In the genomic region with DNA sequence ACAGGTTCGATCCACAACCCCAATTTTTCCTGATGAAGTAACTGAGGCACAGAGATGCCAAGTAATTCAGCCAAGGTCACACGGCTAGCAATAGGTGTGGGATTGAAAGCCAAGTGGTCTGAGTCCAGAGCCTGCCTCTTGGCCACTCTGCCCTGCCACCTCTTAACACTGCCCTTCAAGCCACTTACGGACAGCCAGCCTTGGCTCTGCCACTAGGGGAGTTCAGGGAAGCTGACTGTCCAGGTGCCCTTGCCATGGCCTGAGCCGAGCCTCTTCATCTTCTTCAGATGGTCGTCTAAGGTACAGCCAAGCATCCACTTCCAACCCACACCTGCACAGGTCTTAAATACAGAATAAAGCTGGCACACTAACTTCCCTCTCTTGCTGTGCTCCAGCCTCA, we compare ENCODE assay signal across 11 cellular contexts.
"Had no signal": no experiment of that assay in that cellular context is flagged by ENCODE, and none has a peak within 500 bp of the region (broad histone marks: within the 10 kb centered on the region; RNA-seq: fewer than 3 reads in every experiment).

No MANE protein-coding gene starts in this region.

- DNase-seq: activated CD8-positive, alpha-beta memory T cell treated with anti-CD3 and anti-CD28 coated beads, Interleukin-2, amount 50 U/mL, for 48 hours; activated CD8-positive, alpha-beta T cell treated with anti-CD3 and anti-CD28 coated beads for 36 hours; activated naive CD4-positive, alpha-beta T cell treated with Interleukin-2 at 50 U/mL for 16 hours; caudate nucleus; colonic mucosa; foreskin melanocyte; heart left ventricle; small intestine; T-helper 9 cell; transverse colon had no signal

- H3K27ac ChIP-seq: colonic mucosa, heart left ventricle, right atrium auricular region, transverse colon had no signal

- H3K9me3 Mint-ChIP-seq: activated CD8-positive, alpha-beta T cell treated with anti-CD3 and anti-CD28 coated beads for 36 hours had no signal

- H3K36me3 ChIP-seq: colonic mucosa, heart left ventricle, right atrium auricular region, transverse colon had no signal

- H3K27me3 ChIP-seq: right atrium auricular region had no signal

- H3K4me3 ChIP-seq: colonic mucosa, heart left ventricle, right atrium auricular region, transverse colon had no signal

- H3K27ac Mint-ChIP-seq: activated CD8-positive, alpha-beta T cell treated with anti-CD3 and anti-CD28 coated beads for 36 hours had no signal

- H3K9me3 ChIP-seq: colonic mucosa, heart left ventricle, right atrium auricular region, transverse colon had no signal

- ATAC-seq: activated CD8-positive, alpha-beta T cell treated with anti-CD3 and anti-CD28 coated beads for 36 hours had no signal

- H3K4me1 ChIP-seq: colonic mucosa had no signal

- H3K4me3 Mint-ChIP-seq: activated CD8-positive, alpha-beta T cell treated with anti-CD3 and anti-CD28 coated beads for 36 hours had no signal
